7 cellular contexts compared by ENCODE assay signal in the genomic region with DNA sequence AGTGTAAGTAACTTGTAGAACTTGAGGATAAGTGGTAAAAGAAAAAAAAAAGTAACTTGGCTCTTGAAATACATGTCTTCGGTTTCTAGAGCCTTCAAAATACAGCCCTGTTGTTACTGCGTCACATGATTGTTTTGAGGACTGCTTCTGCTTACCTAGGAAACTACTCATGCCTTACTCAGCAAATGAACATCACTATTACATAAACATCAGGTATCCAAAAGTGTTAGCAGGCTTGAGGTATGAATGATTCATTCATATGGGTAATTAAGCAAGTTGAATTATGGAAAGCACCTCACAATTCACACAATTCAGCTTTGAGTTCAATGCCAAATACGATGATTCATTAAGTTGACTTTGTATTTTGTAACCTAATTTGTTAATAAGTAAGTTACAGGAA. TPM values are rescaled to one million over a fixed set of nuclear protein-coding genes. Genes with fewer than 3 reads are reported as not detected.
A peak's percentile ranks its signal among the peaks of the same experiment; 100 is the strongest.
DNase-seq lines count a peak whose midpoint lies in the region; ATAC-seq, FAIRE-seq and TF ChIP-seq lines count a peak whose summit lies in the region.
"Not testable (repeated sequence)": the region's sequence is repeated elsewhere in the genome, so short reads cannot be mapped to it uniquely, and the experiment has no call there.

No MANE protein-coding gene starts in this region.

- not testable (repeated sequence) for H3K4me3 ChIP-seq in astrocyte of the spinal cord (ENCODE audit: low read depth, low read length); epithelial cell of esophagus (ENCODE audit: low read length); keratinocyte (ENCODE audit: control insufficient read depth in 2 of 3, extremely low read depth in 1 of 3, insufficient read depth in 2 of 3, low read depth in 1 of 3, low read length in 3 of 3); retinal pigment epithelial cell (ENCODE audit: low read length)

- in situ Hi-C loops in astrocyte of the spinal cord (cut with HindIII; ENCODE audit: low sequenced_read_pairs) = not testable (repeated sequence)

- H3K4me3 Mint-ChIP-seq in activated T-cell treated with anti-CD3 and anti-CD28 coated beads, Interleukin-2, amount 50 U/mL, for 72 hours = not testable (repeated sequence)

- H3K4me2 ChIP-seq in keratinocyte (ENCODE audit: control insufficient read depth, extremely low read depth, insufficient read depth, low read depth, low read length) = peak overlapping the region; percentile 41

- H3K9me3 Mint-ChIP-seq in activated T-cell treated with anti-CD3 and anti-CD28 coated beads, Interleukin-2, amount 50 U/mL, for 72 hours = not testable (repeated sequence)

- H3K27me3 Mint-ChIP-seq in activated T-cell treated with anti-CD3 and anti-CD28 coated beads, Interleukin-2, amount 50 U/mL, for 72 hours (ENCODE audit: low read depth) = not testable (repeated sequence)

- not testable (repeated sequence) for H2AFZ ChIP-seq in keratinocyte (ENCODE audit: control insufficient read depth, low read length)

- dilution Hi-C loops in keratinocyte (cut with MboI; ENCODE audit: extremely low pct_ligation_motif_present, low sequenced_read_pairs) = not testable (repeated sequence)

- H3K4me1 ChIP-seq in keratinocyte (ENCODE audit: control insufficient read depth, extremely low read depth, insufficient read depth, low read length) = peaks cover 11% of the 10 kb centered on the region

- not testable (repeated sequence) for H3K36me3 ChIP-seq in keratinocyte (ENCODE audit: control insufficient read depth in 2 of 2, extremely low read depth in 1 of 2, insufficient read depth in 2 of 2, low read length in 2 of 2)

- not testable (repeated sequence) for TF ChIP-seq CTCF in astrocyte of the spinal cord (IDR thresholded peaks at IDR 0.05; ENCODE audit: low read depth, low read length); epithelial cell of esophagus (IDR thresholded peaks at IDR 0.05; ENCODE audit: insufficient read depth, low read depth, low read length, missing control alignments); keratinocyte (optimal IDR thresholded peaks at IDR 0.05 in 1 of 3, IDR thresholded peaks at IDR 0.05 in 1 of 3, conservative IDR thresholded peaks at IDR 0.05 in 1 of 3; ENCODE audit: extremely low read depth in 1 of 3, insufficient read depth in 2 of 3, low read length in 3 of 3); retinal pigment epithelial cell (conservative IDR thresholded peaks at IDR 0.05; ENCODE audit: low read depth, low read length)

- not testable (repeated sequence) for H3K9me3 ChIP-seq in keratinocyte (ENCODE audit: control insufficient read depth, low read depth, low read length)

- H3K9me1 ChIP-seq in keratinocyte (ENCODE audit: control insufficient read depth, extremely low read depth, insufficient read depth, low read length) = not testable (repeated sequence)

- not testable (repeated sequence) for H3K9ac ChIP-seq in keratinocyte (ENCODE audit: control insufficient read depth, extremely low read depth, insufficient read depth, low read length)

- peak; percentile 52 for DNase-seq in M059J (ENCODE audit: low read depth)
- peak; percentile 9 for DNase-seq in RCC 7860 (ENCODE audit: low spot score)
- DNase-seq in activated T-cell treated with anti-CD3 and anti-CD28 coated beads, Interleukin-2, amount 50 U/mL, for 72 hours; keratinocyte (ENCODE audit: low read depth, low spot score): not testable (repeated sequence)
- DNase-seq in astrocyte of the spinal cord (ENCODE audit: low read depth, low spot score) = peak; percentile 16
- DNase-seq in epithelial cell of esophagus (ENCODE audit: low read depth) = peak; percentile 81
- peak; percentile 16 for DNase-seq in retinal pigment epithelial cell (ENCODE audit: low read depth)

- not testable (repeated sequence) for H3K79me2 ChIP-seq in keratinocyte (ENCODE audit: control insufficient read depth, insufficient read depth, low read length)

- not testable (repeated sequence) for H3K4me1 Mint-ChIP-seq in activated T-cell treated with anti-CD3 and anti-CD28 coated beads, Interleukin-2, amount 50 U/mL, for 72 hours (ENCODE audit: low read depth)

- ATAC-seq in activated T-cell treated with anti-CD3 and anti-CD28 coated beads, Interleukin-2, amount 50 U/mL, for 72 hours (replicated peaks in 1 of 2) = not testable (repeated sequence)

- peak; percentile 21 for FAIRE-seq in RCC 7860 (lab: Jason Lieb, UNC)
- not testable (repeated sequence) for FAIRE-seq in keratinocyte (lab: Jason Lieb, UNC)

- peak overlapping the region; percentile 60 for H3K27ac ChIP-seq in keratinocyte (ENCODE audit: control insufficient read depth, insufficient read depth, low read length)

- H4K20me1 ChIP-seq in keratinocyte (ENCODE audit: control insufficient read depth, extremely low read depth, insufficient read depth, low read length) = not testable (repeated sequence)

- peak overlapping the region; percentile 15 for H3K27ac Mint-ChIP-seq in activated T-cell treated with anti-CD3 and anti-CD28 coated beads, Interleukin-2, amount 50 U/mL, for 72 hours

- H3K27me3 ChIP-seq in keratinocyte (ENCODE audit: control insufficient read depth, extremely low read depth, insufficient read depth, low read length) = not testable (repeated sequence)

- H3K36me3 Mint-ChIP-seq in activated T-cell treated with anti-CD3 and anti-CD28 coated beads, Interleukin-2, amount 50 U/mL, for 72 hours (ENCODE audit: insufficient read depth in 2 of 2) = not testable (repeated sequence)

RNA-seq across cellular contexts. Expression of a gene that starts 21.1 kb away (rescaled TPM):
- 30.5 and 47.7 TPM in 2 replicates for total RNA-seq in M059J (2014; rRNA removed; shearing (Covaris generic))
- total RNA-seq in activated T-cell treated with anti-CD3 and anti-CD28 coated beads, Interleukin-2, amount 50 U/mL, for 72 hours = 10 to 100 TPM; 36.3 to 38.4 TPM
- 20.8 to 36.6 TPM (median 21.6 TPM) in 3 replicates for polyA plus RNA-seq in keratinocyte
- 4.7 TPM for polyA plus RNA-seq in keratinocyte (2011; ENCODE audit: low read depth)
- 19.3 and 30.4 TPM in 2 replicates for polyA plus RNA-seq in keratinocyte (2011; cell fraction: cytosol; rRNA removed)
- polyA plus RNA-seq in keratinocyte (2011; cell fraction: nucleus; rRNA removed) = 5.0 and 7.5 TPM in 2 replicates
- 22.5 and 31.2 TPM in 2 replicates for polyA plus RNA-seq in keratinocyte (2012; ENCODE audit: low replicate concordance)
- polyA minus RNA-seq in keratinocyte = 9.2 to 12.6 TPM (median 11.4 TPM) in 3 replicates
- 18.2 TPM for polyA minus RNA-seq in keratinocyte (2011; cell fraction: cytosol; rRNA and poly(A)+ RNA removed)
- 2.3 and 5.4 TPM in 2 replicates for polyA minus RNA-seq in keratinocyte (2011; cell fraction: nucleus; rRNA and poly(A)+ RNA removed)
